Comparison of ENCODE assay signal across 1 cellular context in the genomic region with DNA sequence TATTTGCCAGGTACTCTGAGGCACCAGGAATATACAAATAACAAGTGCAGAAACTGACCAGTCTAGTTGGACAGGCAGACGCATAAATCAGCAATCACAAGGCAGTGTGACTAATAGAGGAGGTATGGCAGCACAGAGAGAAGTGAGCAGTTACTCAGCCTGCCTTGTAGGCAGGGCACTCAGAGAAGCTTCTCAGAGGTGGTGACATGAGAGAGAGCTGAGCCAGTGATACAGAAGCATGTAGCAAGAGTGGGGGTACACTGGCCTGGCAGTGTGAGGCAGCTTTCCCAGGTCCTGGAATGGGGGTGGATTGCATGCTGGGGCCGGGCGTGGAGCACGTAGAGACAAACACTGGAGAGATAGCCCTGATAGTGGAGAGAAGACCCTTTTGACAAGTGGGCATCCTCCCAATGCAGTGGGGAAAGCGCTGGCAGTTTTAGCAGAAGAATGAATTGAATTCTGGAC.
TF ChIP-seq lines count a peak whose summit lies in the region.

No MANE protein-coding gene starts in this region.

TF ChIP-seq in K562, 482 proteins besides CTCF, POLR2A, EP300 and RAD21 (continues in another document):
- TF ChIP-seq DIDO1 (tag; IDR thresholded peaks at IDR 0.05; ENCODE audit: low read depth) (no peak), MTA1 (IDR thresholded peaks at IDR 0.05; ENCODE audit: borderline replicate concordance) (no peak), POU5F1 (IDR thresholded peaks at IDR 0.05; ENCODE audit: borderline replicate concordance, low read depth, low read length, partially characterized antibody) (no peak), RBBP5 (IDR thresholded peaks at IDR 0.05; ENCODE audit: borderline replicate concordance, insufficient read depth, low read length, poor library complexity, severe bottlenecking) (peak; percentile 27), SIX5 (IDR thresholded peaks at IDR 0.05; ENCODE audit: borderline replicate concordance in 1 of 2, insufficient read depth in 1 of 2, low read depth in 1 of 2, low read length in 2 of 2) (no peak), FOS (IDR thresholded peaks at IDR 0.05; ENCODE audit: extremely low read depth, insufficient read length) (no peak), ZNF589 (CRISPR knock-in tag; IDR thresholded peaks at IDR 0.05; ENCODE audit: low read depth) (no peak), HLTF (IDR thresholded peaks at IDR 0.05) (no peak), ZFP36 (IDR thresholded peaks at IDR 0.05; ENCODE audit: low read depth, low read length, partially characterized antibody) (peak; percentile 80), HINFP (tag; conservative IDR thresholded peaks at IDR 0.05; ENCODE audit: low read depth) (0 out of 2 replicates have a peak, but pooled peaks have one; percentile 49), ZNF764 (CRISPR knock-in tag; IDR thresholded peaks at IDR 0.05; ENCODE audit: low read depth) (no peak), ATF6 (CRISPR knock-in tag; IDR thresholded peaks at IDR 0.05) (no peak), ZSCAN29 (IDR thresholded peaks at IDR 0.05) (no peak), POLR2AphosphoS5 (IDR thresholded peaks at IDR 0.05; ENCODE audit: control insufficient read depth, insufficient read depth, low read depth, low read length) (no peak), CTCFL (IDR thresholded peaks at IDR 0.05; ENCODE audit: borderline replicate concordance, insufficient read depth, low read depth, low read length, poor library complexity, severe bottlenecking) (no peak), GTF2A2 (tag; IDR thresholded peaks at IDR 0.05) (no peak), POLR2G (IDR thresholded peaks at IDR 0.05; ENCODE audit: low read depth, low read length) (no peak), SIRT6 (IDR thresholded peaks at IDR 0.05; ENCODE audit: low read depth, low read length) (no peak), TEAD2 (tag; IDR thresholded peaks at IDR 0.05) (no peak), GABPB1 (CRISPR knock-in tag; IDR thresholded peaks at IDR 0.05) (0 out of 2 replicates have a peak, but pooled peaks have one; percentile 16), FOXK2 (conservative IDR thresholded peaks at IDR 0.05 in 1 of 2, IDR thresholded peaks at IDR 0.05 in 1 of 2; ENCODE audit: low read depth in 2 of 2) (0 out of 4 replicates have a peak, but pooled peaks of 1 of the 2 experiments have one; percentile 19), ZBTB26 (CRISPR knock-in tag; IDR thresholded peaks at IDR 0.05) (no peak), TAF9B (IDR thresholded peaks at IDR 0.05; ENCODE audit: partially characterized antibody) (no peak), ZNF445 (CRISPR knock-in tag; IDR thresholded peaks at IDR 0.05; ENCODE audit: low read depth) (no peak), MTA3 (IDR thresholded peaks at IDR 0.05; ENCODE audit: borderline replicate concordance) (no peak), ZBTB17 (CRISPR knock-in tag; IDR thresholded peaks at IDR 0.05) (no peak), ZNF184 (CRISPR knock-in tag; IDR thresholded peaks at IDR 0.05) (no peak), ARID3A (IDR thresholded peaks at IDR 0.05; ENCODE audit: borderline replicate concordance, low read depth, low read length) (no peak), CCNT2 (IDR thresholded peaks at IDR 0.05; ENCODE audit: borderline replicate concordance, extremely low read depth, insufficient read length, low read depth, low read length) (no peak), KLF6 (CRISPR knock-in tag; IDR thresholded peaks at IDR 0.05; ENCODE audit: borderline replicate concordance) (no peak), ZNF668 (CRISPR knock-in tag; IDR thresholded peaks at IDR 0.05) (no peak), PTTG1 (tag; IDR thresholded peaks at IDR 0.05; ENCODE audit: low read depth) (no peak)
- TF ChIP-seq, protein P1, sequence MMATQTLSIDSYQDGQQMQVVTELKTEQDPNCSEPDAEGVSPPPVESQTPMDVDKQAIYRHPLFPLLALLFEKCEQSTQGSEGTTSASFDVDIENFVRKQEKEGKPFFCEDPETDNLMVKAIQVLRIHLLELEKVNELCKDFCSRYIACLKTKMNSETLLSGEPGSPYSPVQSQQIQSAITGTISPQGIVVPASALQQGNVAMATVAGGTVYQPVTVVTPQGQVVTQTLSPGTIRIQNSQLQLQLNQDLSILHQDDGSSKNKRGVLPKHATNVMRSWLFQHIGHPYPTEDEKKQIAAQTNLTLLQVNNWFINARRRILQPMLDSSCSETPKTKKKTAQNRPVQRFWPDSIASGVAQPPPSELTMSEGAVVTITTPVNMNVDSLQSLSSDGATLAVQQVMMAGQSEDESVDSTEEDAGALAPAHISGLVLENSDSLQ (IDR thresholded peaks at IDR 0.05) = peak; percentile 84
- TF ChIP-seq, protein P2, sequence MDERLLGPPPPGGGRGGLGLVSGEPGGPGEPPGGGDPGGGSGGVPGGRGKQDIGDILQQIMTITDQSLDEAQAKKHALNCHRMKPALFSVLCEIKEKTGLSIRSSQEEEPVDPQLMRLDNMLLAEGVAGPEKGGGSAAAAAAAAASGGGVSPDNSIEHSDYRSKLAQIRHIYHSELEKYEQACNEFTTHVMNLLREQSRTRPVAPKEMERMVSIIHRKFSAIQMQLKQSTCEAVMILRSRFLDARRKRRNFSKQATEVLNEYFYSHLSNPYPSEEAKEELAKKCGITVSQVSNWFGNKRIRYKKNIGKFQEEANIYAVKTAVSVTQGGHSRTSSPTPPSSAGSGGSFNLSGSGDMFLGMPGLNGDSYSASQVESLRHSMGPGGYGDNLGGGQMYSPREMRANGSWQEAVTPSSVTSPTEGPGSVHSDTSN (CRISPR knock-in tag; IDR thresholded peaks at IDR 0.05; ENCODE audit: low read depth) = no peak
- TF ChIP-seq, protein P2 (tag; conservative IDR thresholded peaks at IDR 0.05; ENCODE audit: low read depth) = peak; percentile 94
- TF ChIP-seq, protein P3, sequence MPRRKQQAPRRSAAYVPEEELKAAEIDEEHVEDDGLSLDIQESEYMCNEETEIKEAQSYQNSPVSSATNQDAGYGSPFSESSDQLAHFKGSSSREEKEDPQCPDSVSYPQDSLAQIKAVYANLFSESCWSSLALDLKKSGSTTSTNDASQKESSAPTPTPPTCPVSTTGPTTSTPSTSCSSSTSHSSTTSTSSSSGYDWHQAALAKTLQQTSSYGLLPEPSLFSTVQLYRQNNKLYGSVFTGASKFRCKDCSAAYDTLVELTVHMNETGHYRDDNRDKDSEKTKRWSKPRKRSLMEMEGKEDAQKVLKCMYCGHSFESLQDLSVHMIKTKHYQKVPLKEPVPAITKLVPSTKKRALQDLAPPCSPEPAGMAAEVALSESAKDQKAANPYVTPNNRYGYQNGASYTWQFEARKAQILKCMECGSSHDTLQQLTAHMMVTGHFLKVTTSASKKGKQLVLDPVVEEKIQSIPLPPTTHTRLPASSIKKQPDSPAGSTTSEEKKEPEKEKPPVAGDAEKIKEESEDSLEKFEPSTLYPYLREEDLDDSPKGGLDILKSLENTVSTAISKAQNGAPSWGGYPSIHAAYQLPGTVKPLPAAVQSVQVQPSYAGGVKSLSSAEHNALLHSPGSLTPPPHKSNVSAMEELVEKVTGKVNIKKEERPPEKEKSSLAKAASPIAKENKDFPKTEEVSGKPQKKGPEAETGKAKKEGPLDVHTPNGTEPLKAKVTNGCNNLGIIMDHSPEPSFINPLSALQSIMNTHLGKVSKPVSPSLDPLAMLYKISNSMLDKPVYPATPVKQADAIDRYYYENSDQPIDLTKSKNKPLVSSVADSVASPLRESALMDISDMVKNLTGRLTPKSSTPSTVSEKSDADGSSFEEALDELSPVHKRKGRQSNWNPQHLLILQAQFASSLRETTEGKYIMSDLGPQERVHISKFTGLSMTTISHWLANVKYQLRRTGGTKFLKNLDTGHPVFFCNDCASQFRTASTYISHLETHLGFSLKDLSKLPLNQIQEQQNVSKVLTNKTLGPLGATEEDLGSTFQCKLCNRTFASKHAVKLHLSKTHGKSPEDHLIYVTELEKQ (CRISPR knock-in tag; IDR thresholded peaks at IDR 0.05) = no peak
- TF ChIP-seq, protein P4, sequence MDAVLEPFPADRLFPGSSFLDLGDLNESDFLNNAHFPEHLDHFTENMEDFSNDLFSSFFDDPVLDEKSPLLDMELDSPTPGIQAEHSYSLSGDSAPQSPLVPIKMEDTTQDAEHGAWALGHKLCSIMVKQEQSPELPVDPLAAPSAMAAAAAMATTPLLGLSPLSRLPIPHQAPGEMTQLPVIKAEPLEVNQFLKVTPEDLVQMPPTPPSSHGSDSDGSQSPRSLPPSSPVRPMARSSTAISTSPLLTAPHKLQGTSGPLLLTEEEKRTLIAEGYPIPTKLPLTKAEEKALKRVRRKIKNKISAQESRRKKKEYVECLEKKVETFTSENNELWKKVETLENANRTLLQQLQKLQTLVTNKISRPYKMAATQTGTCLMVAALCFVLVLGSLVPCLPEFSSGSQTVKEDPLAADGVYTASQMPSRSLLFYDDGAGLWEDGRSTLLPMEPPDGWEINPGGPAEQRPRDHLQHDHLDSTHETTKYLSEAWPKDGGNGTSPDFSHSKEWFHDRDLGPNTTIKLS (IDR thresholded peaks at IDR 0.05; ENCODE audit: borderline replicate concordance, low read depth) = no peak
